In the genomic region with DNA sequence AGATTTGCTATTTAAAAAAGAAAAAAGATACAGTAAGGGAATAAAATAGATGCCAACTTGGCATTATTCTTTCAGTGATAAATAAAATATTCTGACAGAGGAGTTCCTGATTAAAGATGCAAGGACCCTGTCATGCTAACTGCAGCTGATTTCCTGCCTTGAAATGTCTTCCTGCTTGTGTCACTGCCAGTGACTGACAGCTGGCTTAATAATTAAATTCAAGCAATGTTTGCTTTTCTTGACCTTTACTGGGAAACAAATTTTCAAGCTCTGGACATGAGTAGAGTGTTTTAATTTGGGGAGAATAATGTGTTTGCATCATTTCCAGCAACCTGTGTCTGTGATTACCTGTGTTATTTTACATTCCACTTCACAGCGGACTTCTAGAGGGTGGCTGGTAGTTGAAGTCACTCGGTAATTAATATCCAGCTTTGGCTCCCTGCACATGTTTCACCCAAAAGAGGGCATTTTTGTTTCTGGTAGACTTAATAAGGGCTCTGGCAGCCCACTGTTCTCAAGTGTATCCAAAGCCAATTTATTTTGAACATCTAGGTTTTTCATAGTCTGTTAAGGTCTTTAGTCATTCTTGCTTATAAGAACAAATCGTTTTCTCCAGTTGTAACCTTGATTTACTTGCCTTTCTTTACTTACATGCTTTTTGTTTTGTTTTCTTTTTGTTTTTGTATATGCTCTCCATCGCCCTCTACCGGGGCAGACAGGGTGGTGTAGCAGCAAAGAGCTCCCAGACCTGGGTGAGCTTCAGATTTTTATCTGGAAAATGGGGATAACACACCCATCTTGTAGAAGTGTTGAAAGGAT, we compare ENCODE assay signal across 8 cellular contexts. TPM values are rescaled to one million over a fixed set of nuclear protein-coding genes. Genes with fewer than 3 reads are reported as not detected.
DNase-seq lines count a peak whose midpoint lies in the region; ATAC-seq, FAIRE-seq and TF ChIP-seq lines count a peak whose summit lies in the region.

No MANE protein-coding gene starts in this region.

- no peak overlapping the region for H3K23ac ChIP-seq in H1 (ENCODE audit: insufficient read length)

- no peaks in the 10 kb centered on the region; the same call in 1 of the 2 replicates for H3K23me2 ChIP-seq in H1 (ENCODE audit: low read depth, low read length)

- no peak overlapping the region for H3K27ac Mint-ChIP-seq in naive thymus-derived CD8-positive, alpha-beta T cell

- H3K4me2 ChIP-seq in H1 (ENCODE audit: insufficient read depth in 1 of 2, low read depth in 2 of 2, low read length in 2 of 2) = no peak overlapping the region

- TF ChIP-seq RAD21 in H1 (IDR thresholded peaks at IDR 0.05 in 1 of 2, conservative IDR thresholded peaks at IDR 0.05 in 1 of 2; ENCODE audit: low read depth in 2 of 2, low read length in 2 of 2) = peak; percentile 36 to 49; a peak in 3 of 4 replicates

- peak; percentile 29 for DNase-seq in CMK (ENCODE audit: low read depth)
- peak; percentile 67 for DNase-seq in NB4 (ENCODE audit: low read depth)
- DNase-seq in activated CD4-positive, alpha-beta T cell treated with anti-CD3 and anti-CD28 coated beads, Interleukin-2, amount 50 U/mL, for 1 hour = peak; percentile 50
- peak; percentile 13 to 71 for DNase-seq in H1 (ENCODE audit: low read depth in 1 of 2, low spot score in 2 of 2)
- peak; percentile 9 to 64 (median 36) for DNase-seq in naive thymus-derived CD8-positive, alpha-beta T cell
- DNase-seq in transverse colon = peak; percentile 46

- H3K4me1 ChIP-seq in H1 (replicated peaks in 1 of 4; ENCODE audit: control insufficient read depth in 3 of 4, insufficient read depth in 4 of 4, low read length in 3 of 4) (no peaks in the 10 kb centered on the region), transverse colon (no peaks in the 10 kb centered on the region)

- H2BK12ac ChIP-seq in H1 (ENCODE audit: low read depth, low read length) = no peak overlapping the region

- CTCF ChIA-PET in H1 (lab: Charles Lee; ENCODE audit: partially characterized antibody) = interaction anchor here (0.6 to 4.7 kb wide), 48 partner anchors 9 to 472 kb away, joined by 3 to 39 read pairs (median 4); a partner anchor contains a TSS

- in situ Hi-C loops in transverse colon (cut with MboI; ENCODE audit: low pct_ligation_motif_present in 1 of 4, low pct_unique_long_range_greater_than_20kb in 1 of 4, low sequenced_read_pairs in 3 of 4) = no loop called here

- H3K14ac ChIP-seq in H1 (ENCODE audit: insufficient read length) = no peak overlapping the region

- H2BK20ac ChIP-seq in H1 (ENCODE audit: low read length) = no peak overlapping the region

- POLR2A ChIA-PET in H1 (lab: Charles Lee; ENCODE audit: partially characterized antibody) = interaction anchor here (1.3 kb wide), 1 partner anchor 48 kb away, joined by 6 read pairs; a partner anchor contains a TSS
- POLR2A ChIA-PET in naive thymus-derived CD8-positive, alpha-beta T cell (lab: Charles Lee) = no interaction called here

- 43% methylated on average over 5 of the region's 5 CpGs; no CpG with 5 or more reads in 1 of the 2 experiments for WGBS in H1 (ENCODE audit: extremely low coverage in 1 of 2, insufficient coverage in 1 of 2, insufficient read length in 1 of 2, insufficient replicate concordance in 2 of 2, low coverage in 1 of 2, low lambda C conversion rate in 2 of 2, missing lambda C conversion rate in 1 of 2), 2 experiments
- WGBS in transverse colon (ENCODE audit: low coverage in 1 of 2), 2 donors = 32 to 57% methylated on average over 3 to 5 of the region's 5 CpGs

- no peak overlapping the region for H3K56ac ChIP-seq in H1 (replicated peaks; ENCODE audit: insufficient read length, low read depth, low read length)

- H3K4me3 Mint-ChIP-seq in naive thymus-derived CD8-positive, alpha-beta T cell = peak overlapping the region in 3 of 10 donors; percentile 2 to 48 (median 19)

- peaks cover 0 to 7% (median 4%) of the 10 kb centered on the region in 5 donors for H3K27me3 Mint-ChIP-seq in naive thymus-derived CD8-positive, alpha-beta T cell

- H3K27ac ChIP-seq in H1 (ENCODE audit: low read depth, low read length) (no peak overlapping the region), transverse colon (no peak overlapping the region)

- H3K9me3 ChIP-seq in H1 (ENCODE audit: insufficient read depth in 2 of 2, low read depth in 1 of 2, low read length in 1 of 2) (no peaks in the 10 kb centered on the region), transverse colon (no peaks in the 10 kb centered on the region)

- H3K79me2 ChIP-seq in H1 (ENCODE audit: control insufficient read depth in 1 of 2, insufficient read depth in 2 of 2, low read length in 2 of 2) = no peaks in the 10 kb centered on the region

- no peak overlapping the region for H2AK5ac ChIP-seq in H1 (ENCODE audit: low read depth, low read length)

- H3K4me3 ChIP-seq in NB4 (ENCODE audit: low read depth, low read length) (no peak overlapping the region), H1 (ENCODE audit: extremely low read depth in 1 of 4, insufficient read depth in 2 of 4, low read depth in 3 of 4, low read length in 4 of 4) (no peak overlapping the region), transverse colon (no peak overlapping the region)

- peaks cover 0 to 13% (median 3%) of the 10 kb centered on the region in 4 donors for H3K4me1 Mint-ChIP-seq in naive thymus-derived CD8-positive, alpha-beta T cell

- H4K5ac ChIP-seq in H1 (ENCODE audit: insufficient read length, low read depth, low read length) = no peak overlapping the region

- H3K9me3 Mint-ChIP-seq in naive thymus-derived CD8-positive, alpha-beta T cell = peaks cover 0 to 10% (median 6%) of the 10 kb centered on the region in 9 donors

- H4K8ac ChIP-seq in H1 (ENCODE audit: extremely low read depth, insufficient read depth, low read length) = no peak overlapping the region

- H3K4ac ChIP-seq in H1 (replicated peaks; ENCODE audit: insufficient read length, low read depth, low read length) = no peak overlapping the region

- TF ChIP-seq POLR2A in NB4 (IDR thresholded peaks at IDR 0.05; ENCODE audit: extremely low read depth, insufficient read length) (no peak), H1 (IDR thresholded peaks at IDR 0.05; ENCODE audit: control extremely low read depth in 1 of 2, low read depth in 2 of 2, low read length in 2 of 2) (no peak), transverse colon (IDR thresholded peaks at IDR 0.05) (no peak)

- H3K79me1 ChIP-seq in H1 (ENCODE audit: low read depth, low read length) = no peaks in the 10 kb centered on the region

- no peak overlapping the region for H4K91ac ChIP-seq in H1 (replicated peaks; ENCODE audit: insufficient read length, low read length)

- H3K27me3 ChIP-seq in H1 (replicated peaks in 1 of 4; ENCODE audit: control insufficient read depth in 3 of 4, extremely low read depth in 1 of 4, insufficient read depth in 3 of 4, low read length in 3 of 4) (no peaks in the 10 kb centered on the region), transverse colon (no peaks in the 10 kb centered on the region)

- no peaks in the 10 kb centered on the region for H4K20me1 ChIP-seq in H1 (replicated peaks in 1 of 2; ENCODE audit: control insufficient read depth in 1 of 2, insufficient read depth in 2 of 2, low read length in 2 of 2)

- no peak overlapping the region for H2BK120ac ChIP-seq in H1 (replicated peaks; ENCODE audit: low read depth, low read length)

- TF ChIP-seq EP300 in H1 (IDR thresholded peaks at IDR 0.05; ENCODE audit: borderline replicate concordance in 1 of 2, low read depth in 2 of 2, low read length in 2 of 2) (no peak), transverse colon (IDR thresholded peaks at IDR 0.05; ENCODE audit: low read depth) (no peak)

- H3K36me3 ChIP-seq in H1 (ENCODE audit: control insufficient read depth in 2 of 4, insufficient read depth in 4 of 4, low read length in 3 of 4) (no peaks in the 10 kb centered on the region), transverse colon (no peaks in the 10 kb centered on the region)

- H3K36me3 Mint-ChIP-seq in naive thymus-derived CD8-positive, alpha-beta T cell = peaks cover 0 to 2% (median 0%) of the 10 kb centered on the region in 3 donors

- TF ChIP-seq CTCF in NB4 (IDR thresholded peaks at IDR 0.05; ENCODE audit: low read depth, low read length) (peak; percentile 98), H1 (IDR thresholded peaks at IDR 0.05; ENCODE audit: control extremely low read depth in 1 of 3, insufficient read depth in 1 of 3, low read depth in 1 of 3, low read length in 3 of 3) (peak; percentile 43 to 74 (median 67)), transverse colon (IDR thresholded peaks at IDR 0.05) (peak; percentile 64 to 82 (median 66))

- ATAC-seq in GM19467 (IDR thresholded peaks at IDR 0.05; ENCODE audit: unreplicated experiment) (peak; percentile 76), GM18520 (IDR thresholded peaks at IDR 0.05; ENCODE audit: unreplicated experiment) (no peak)
- ATAC-seq in naive thymus-derived CD8-positive, alpha-beta T cell = peak in 1 of 2 donors; percentile 43

- no peak overlapping the region for H2BK15ac ChIP-seq in H1 (ENCODE audit: low read length)

- H2AFZ ChIP-seq in H1 (ENCODE audit: low read length) = peak overlapping the region; percentile 14; the same call in 1 of the 2 replicates

- H2BK5ac ChIP-seq in H1 (ENCODE audit: low read depth, low read length) = no peak overlapping the region

- no peak overlapping the region for H3K18ac ChIP-seq in H1 (ENCODE audit: extremely low read depth, low read length)

- FAIRE-seq in H1 (lab: Jason Lieb, UNC) = peak; percentile 86

- intact Hi-C loops in transverse colon (cut with DNase I; ENCODE audit: low total_unique reads) = no loop called here

- H3K9ac ChIP-seq in H1 (replicated peaks in 1 of 4; ENCODE audit: extremely low read depth in 1 of 4, low read depth in 3 of 4, low read length in 3 of 4) = no peak overlapping the region

TF ChIP-seq in H1, 55 proteins besides CTCF, POLR2A, EP300 and RAD21 (continues in another document):
- TF ChIP-seq CHD2 (IDR thresholded peaks at IDR 0.05; ENCODE audit: low read length) (no peak), BRCA1 (IDR thresholded peaks at IDR 0.05; ENCODE audit: low read depth, low read length) (no peak)
- TF ChIP-seq, protein P1, sequence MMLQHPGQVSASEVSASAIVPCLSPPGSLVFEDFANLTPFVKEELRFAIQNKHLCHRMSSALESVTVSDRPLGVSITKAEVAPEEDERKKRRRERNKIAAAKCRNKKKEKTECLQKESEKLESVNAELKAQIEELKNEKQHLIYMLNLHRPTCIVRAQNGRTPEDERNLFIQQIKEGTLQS (IDR thresholded peaks at IDR 0.05; ENCODE audit: insufficient read depth, low read depth, low read length) = no peak

RNA-seq across cellular contexts. Expression of a gene that starts 48.5 kb away (rescaled TPM):
- total RNA-seq in H1 (2021; fragmentation: NEBNext Ultra II Directional; extraction: Animal tissue kit (Norgen Biotek cat#: 25700)) = 3.9 and 4.0 TPM in 2 replicates
- polyA plus RNA-seq in H1 (2011; rRNA removed) = 1.3 and 1.8 TPM in 2 replicates
- 1.5 TPM for polyA plus RNA-seq in H1 (2011; cell fraction: cytosol; rRNA removed)
- polyA plus RNA-seq in H1 (2011; cell fraction: nucleus; rRNA removed) = 1.4 TPM
- 2.7 to 3.2 TPM (median 2.9 TPM) in 4 replicates for polyA plus RNA-seq in H1 (2012, experiment 1 of 2)
- 0.91 TPM for polyA plus RNA-seq in H1 (2012, experiment 2 of 2)
- 2.4 TPM for polyA plus RNA-seq in H1 (2013, experiment 1 of 2)
- 2.0 TPM for polyA plus RNA-seq in H1 (2013, experiment 2 of 2)
- 6.1 and 8.9 TPM in 2 replicates for polyA minus RNA-seq in H1 (2011; rRNA and poly(A)+ RNA removed)
- polyA minus RNA-seq in H1 (2011; cell fraction: cytosol; rRNA and poly(A)+ RNA removed) = 2.9 TPM
- 2.9 TPM for polyA minus RNA-seq in H1 (2011; cell fraction: nucleus; rRNA and poly(A)+ RNA removed)
- not detected for total RNA-seq in naive thymus-derived CD8-positive, alpha-beta T cell
- not detected for polyA plus RNA-seq in naive thymus-derived CD8-positive, alpha-beta T cell
- total RNA-seq in transverse colon = 1 to 10 TPM in 1 of 4 donors, under 1 TPM in 1, not detected in 2; 0.16 to 2.2 TPM
